In genomic region chr9:31542384-31543055, GRCh38 we compare ENCODE assay signal across 8 cellular contexts.
DNase-seq lines count a peak whose midpoint lies in the region; ATAC-seq, FAIRE-seq and TF ChIP-seq lines count a peak whose summit lies in the region.

No MANE protein-coding gene starts in this region.

- H3K27me3 Mint-ChIP-seq in activated T-helper 17 cell treated with anti-CD3 and anti-CD28 coated beads, Interleukin-2, amount 50 U/mL, for 72 hours, result peaks cover 3% of the 10 kb centered on the region

- H3K4me1 ChIP-seq in BE2C, result peaks cover 3% of the 10 kb centered on the region; the same call in 1 of the 2 replicates

- peak overlapping the region; percentile 71 for H3K27ac Mint-ChIP-seq in activated T-helper 17 cell treated with anti-CD3 and anti-CD28 coated beads, Interleukin-2, amount 50 U/mL, for 72 hours

- peak; percentile 68 for FAIRE-seq in GM18507 (lab: Jason Lieb, UNC)

- peak; percentile 99 for ATAC-seq in HG02798 (IDR thresholded peaks at IDR 0.05; ENCODE audit: poor library complexity, unreplicated experiment)
- peak; percentile 95 for ATAC-seq in activated T-helper 17 cell treated with anti-CD3 and anti-CD28 coated beads, Interleukin-2, amount 50 U/mL, for 72 hours (replicated peaks)

- H3K9me3 ChIP-seq in BE2C, result no peaks in the 10 kb centered on the region

- peak; percentile 44 for TF ChIP-seq CTCF in BE2C (IDR thresholded peaks at IDR 0.05; ENCODE audit: low read depth, low read length)

- H3K36me3 Mint-ChIP-seq in activated T-helper 17 cell treated with anti-CD3 and anti-CD28 coated beads, Interleukin-2, amount 50 U/mL, for 72 hours (ENCODE audit: low read depth), result no peaks in the 10 kb centered on the region

- peaks cover 8% of the 10 kb centered on the region for H3K4me1 Mint-ChIP-seq in activated T-helper 17 cell treated with anti-CD3 and anti-CD28 coated beads, Interleukin-2, amount 50 U/mL, for 72 hours

- H3K4me3 Mint-ChIP-seq in activated T-helper 17 cell treated with anti-CD3 and anti-CD28 coated beads, Interleukin-2, amount 50 U/mL, for 72 hours, result peak overlapping the region; percentile 43

- no peaks in the 10 kb centered on the region for H3K27me3 ChIP-seq in BE2C

- DNase-seq in BE2C (peak; percentile 28), GM18507 (ENCODE audit: extremely low spot score, insufficient read length, low read depth) (peak; percentile 2), NCI-H1694 (lab: John Stamatoyannopoulos, UW) (peak; percentile 29), iPS-NIHi11 (ENCODE audit: low spot score) (peak; percentile 29), superior temporal gyrus (ENCODE audit: extremely low spot score) (peak; percentile 55), amniotic stem cell (lab: John Stamatoyannopoulos, UW) (no peak)

- no peak overlapping the region for H3K4me3 ChIP-seq in BE2C (ENCODE audit: low read depth, low read length)

- no peaks in the 10 kb centered on the region for H3K36me3 ChIP-seq in BE2C

- H3K9me3 Mint-ChIP-seq in activated T-helper 17 cell treated with anti-CD3 and anti-CD28 coated beads, Interleukin-2, amount 50 U/mL, for 72 hours, result no peaks in the 10 kb centered on the region
